Comparison of ENCODE assay signal across 8 cellular contexts in the genomic region with DNA sequence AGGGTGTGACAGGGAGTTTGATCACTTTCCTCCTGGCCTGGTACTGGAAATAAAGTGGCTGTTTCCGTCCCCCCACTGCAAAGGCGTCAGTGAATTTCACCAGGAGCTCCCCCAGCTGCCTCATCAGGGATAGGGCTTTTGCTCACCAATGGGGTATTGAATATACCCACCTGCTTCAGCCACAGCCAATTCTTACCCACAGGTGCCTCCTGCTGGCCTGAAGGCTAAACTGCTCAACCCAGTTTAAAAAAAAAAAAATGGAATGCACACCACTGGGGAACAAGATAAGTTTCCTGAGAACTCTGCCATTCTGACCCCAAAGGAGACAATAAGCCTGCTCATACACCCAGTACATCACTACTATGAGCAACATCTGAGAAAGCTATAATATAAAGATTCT.
A peak's percentile ranks its signal among the peaks of the same experiment; 100 is the strongest.
DNase-seq lines count a peak whose midpoint lies in the region; ATAC-seq and TF ChIP-seq lines count a peak whose summit lies in the region.

No MANE protein-coding gene starts in this region.

- no peak overlapping the region for H3K4me3 ChIP-seq in GM12875 (ENCODE audit: low read depth, low read length)

- peak; percentile 55 for ATAC-seq in GM21576 (IDR thresholded peaks at IDR 0.05; ENCODE audit: unreplicated experiment)

- DNase-seq in KBM-7 = peak; percentile 72
- peak; percentile 69 for DNase-seq in iPS-NIHi11 (ENCODE audit: low spot score)
- DNase-seq in GOT3 (lab: John Stamatoyannopoulos, UW) = no peak
- DNase-seq in SK-N-DZ (ENCODE audit: low spot score) = no peak
- DNase-seq in HuH-7.5 (ENCODE audit: low spot score) = no peak
- DNase-seq in AG08395 (ENCODE audit: low spot score) = no peak

- in situ Hi-C loops in KBM-7 (cut with MboI; ENCODE audit: low pct_unique_long_range_greater_than_20kb, low sequenced_read_pairs) = no loop called here

- peak; percentile 65 for TF ChIP-seq CTCF in GM12875 (IDR thresholded peaks at IDR 0.05; ENCODE audit: borderline replicate concordance, insufficient read depth, low read depth, low read length)

Comparison
In these comparisons a context has a peak if more than half of its experiments do, and no peak if none do; other contexts are left out.
1. DNase-seq: peak in KBM-7 (single experiment) and iPS-NIHi11 (single experiment); none in GOT3 (single experiment), SK-N-DZ (single experiment), HuH-7.5 (single experiment) and AG08395 (single experiment).